In genomic region chr1:93844262-93845045, GRCh38 we compare ENCODE assay signal across 8 cellular contexts. TPM values are rescaled to one million over a fixed set of nuclear protein-coding genes. Genes with fewer than 3 reads are reported as not detected.
DNase-seq lines count a peak whose midpoint lies in the region; ATAC-seq and TF ChIP-seq lines count a peak whose summit lies in the region.

No MANE protein-coding gene starts in this region.

- no peaks in the 10 kb centered on the region for H3K79me2 ChIP-seq in smooth muscle cell (ENCODE audit: low read depth)

- H3K4me3 ChIP-seq in left ventricle myocardium inferior (no peak overlapping the region), Panc1 (ENCODE audit: low read depth in 2 of 2, low read length in 2 of 2) (no peak overlapping the region), smooth muscle cell (no peak overlapping the region), aorta (ENCODE audit: low read length in 2 of 2) (no peak overlapping the region)

- H2AFZ ChIP-seq in smooth muscle cell (ENCODE audit: low read depth) = no peak overlapping the region

- H3K27me3 ChIP-seq in left ventricle myocardium inferior (ENCODE audit: low read depth) = no peaks in the 10 kb centered on the region
- H3K27me3 ChIP-seq in Panc1 (ENCODE audit: control insufficient read depth, insufficient read depth, low read length) = no peaks in the 10 kb centered on the region
- H3K27me3 ChIP-seq in smooth muscle cell (ENCODE audit: low read depth) = no peaks in the 10 kb centered on the region
- H3K27me3 ChIP-seq in aorta (ENCODE audit: control insufficient read depth in 1 of 2, insufficient read depth in 2 of 2, low read length in 1 of 2) = no peaks in the 10 kb centered on the region

- H3K36me3 ChIP-seq in left ventricle myocardium inferior (peaks cover 4% of the 10 kb centered on the region), Panc1 (ENCODE audit: control insufficient read depth, insufficient read depth, low read length) (no peaks in the 10 kb centered on the region), smooth muscle cell (ENCODE audit: low read depth) (no peaks in the 10 kb centered on the region), aorta (ENCODE audit: control insufficient read depth in 1 of 2, insufficient read depth in 2 of 2, low read length in 1 of 2) (no peaks in the 10 kb centered on the region)

- no peak for DNase-seq in left ventricle myocardium inferior
- no peak for DNase-seq in Right ventricle myocardium inferior (ENCODE audit: missing footprints)
- peak; percentile 50 for DNase-seq in Panc1 (ENCODE audit: low read depth, low spot score)
- peak; percentile 92 for DNase-seq in amniotic epithelial cell (ENCODE audit: low read depth)
- DNase-seq in hippocampal formation (lab: John Stamatoyannopoulos, UW) = peak; percentile 6 to 89
- DNase-seq in smooth muscle cell (lab: John Stamatoyannopoulos, UW; ENCODE audit: unreplicated experiment) = no peak
- DNase-seq in aorta = no peak

- CTCF ChIA-PET in Panc1 (lab: Charles Lee) = interaction anchor here (0.6 to 1.9 kb wide), 10 partner anchors 30 to 393 kb away, joined by 3 to 13 read pairs (median 4); no protein-coding TSS in a partner anchor

- ATAC-seq in Right ventricle myocardium inferior = no peak
- no peak for ATAC-seq in Panc1
- ATAC-seq in aorta (ENCODE audit: low FRiP score) = no peak

- POLR2A ChIA-PET in Panc1 (lab: Charles Lee) = interaction anchor here (0.8 kb wide), 1 partner anchor 493 kb away, joined by 3 read pairs; no protein-coding TSS in a partner anchor

- H3K4me1 ChIP-seq in left ventricle myocardium inferior (peaks cover 40% of the 10 kb centered on the region), Panc1 (ENCODE audit: control insufficient read depth, insufficient read depth, low read length) (peaks cover 11% of the 10 kb centered on the region; the same call in 1 of the 2 replicates), smooth muscle cell (ENCODE audit: low read depth) (peaks cover 11% of the 10 kb centered on the region), aorta (ENCODE audit: control insufficient read depth in 1 of 2, insufficient read depth in 2 of 2, low read length in 2 of 2) (no peaks in the 10 kb centered on the region)

- peak overlapping the region; percentile 95 for H3K9ac ChIP-seq in smooth muscle cell (ENCODE audit: low read depth)

- in situ Hi-C loops in Panc1 (cut with HindIII; ENCODE audit: low pct_unique_long_range_greater_than_20kb, low sequenced_read_pairs) = no loop called here

- H3F3A ChIP-seq in smooth muscle cell (ENCODE audit: low read depth) = peaks cover 25% of the 10 kb centered on the region

- H3K27ac ChIP-seq in left ventricle myocardium inferior (replicated peaks) (peak overlapping the region; percentile 98), Panc1 (ENCODE audit: low read length) (0 out of 2 replicates have a peak overlapping the region, but pooled peaks have one; percentile 54), smooth muscle cell (ENCODE audit: low read depth) (peak overlapping the region; percentile 100), aorta (ENCODE audit: low read depth in 1 of 2, low read length in 2 of 2) (peak overlapping the region in 1 of 2 donors; percentile 16)

- H3K9me3 ChIP-seq in left ventricle myocardium inferior (replicated peaks) = no peaks in the 10 kb centered on the region
- H3K9me3 ChIP-seq in Panc1 (ENCODE audit: control insufficient read depth, insufficient read depth, low read depth, low read length) = no peaks in the 10 kb centered on the region
- no peaks in the 10 kb centered on the region for H3K9me3 ChIP-seq in smooth muscle cell (replicated peaks; ENCODE audit: low read depth)
- no peaks in the 10 kb centered on the region for H3K9me3 ChIP-seq in aorta (ENCODE audit: control insufficient read depth, low read length)

- no TSS peak for BruUV-seq in Panc1 (replicated peaks; lab: Mats Ljungman, UMichigan)

- 52% methylated on average over 8 of the region's 8 CpGs for WGBS in smooth muscle cell (ENCODE audit: low lambda C conversion rate)
- WGBS in aorta, 2 donors = 47 to 59% methylated on average over 8 of the region's 8 CpGs

- H3K4me2 ChIP-seq in smooth muscle cell = no peak overlapping the region

- intact Hi-C loops in left ventricle myocardium inferior (cut with micrococcal nuclease) = loop anchor here (10.0 kb wide), 1 partner anchor 410 kb away; no protein-coding TSS in a partner anchor
- intact Hi-C loops in Right ventricle myocardium inferior (cut with DNase I) = loop anchor here (2.0 to 5.0 kb wide), 3 partner anchors 216 to 540 kb away; partner anchors contain the start of gene DR1
- intact Hi-C loops in Panc1 (cut with micrococcal nuclease; ENCODE audit: unreplicated experiment) = loop anchor here (5.0 to 10.0 kb wide), 2 partner anchors 210 to 402 kb away; no protein-coding TSS in a partner anchor
- intact Hi-C loops in aorta (cut with DNase I) = loop anchor here (5.0 to 10.0 kb wide), 5 partner anchors 220 to 542 kb away; partner anchors contain the start of gene DR1 (in 1 of the 2)

- H4K20me1 ChIP-seq in smooth muscle cell (ENCODE audit: low read depth) = no peaks in the 10 kb centered on the region

- TF ChIP-seq CTCF in left ventricle myocardium inferior (IDR thresholded peaks at IDR 0.05; ENCODE audit: borderline replicate concordance) (peak; percentile 82), LNCAP (IDR thresholded peaks at IDR 0.05) (peak; percentile 84), Panc1 (IDR thresholded peaks at IDR 0.05) (peak; percentile 75), smooth muscle cell (IDR thresholded peaks at IDR 0.05; ENCODE audit: borderline replicate concordance, insufficient read depth, poor library complexity, severe bottlenecking) (peak; percentile 76)

RNA-seq across cellular contexts. Expression of gene DNTTIP2, which starts 34.6 kb away (rescaled TPM):
- total RNA-seq in left ventricle myocardium inferior = 40.0 TPM
- 34.8 TPM for total RNA-seq in Right ventricle myocardium inferior
- 50.3 TPM for total RNA-seq in Panc1 (2021; ENCODE audit: unreplicated experiment)
- polyA plus RNA-seq in Panc1 (2012; ENCODE audit: insufficient read length) = 29.8 TPM
- 42.7 and 51.0 TPM in 2 replicates for total RNA-seq in smooth muscle cell
- polyA plus RNA-seq in smooth muscle cell = 37.9 and 44.9 TPM in 2 replicates
- total RNA-seq in aorta = 10 to 100 TPM; 36.6 to 55.6 TPM
- 10 to 100 TPM; 30.8 to 46.3 TPM for polyA plus RNA-seq in aorta

Comparison
In these comparisons a context has a peak if more than half of its experiments do, and no peak if none do; other contexts are left out.
1. DNase-seq: peak in Panc1 (single experiment), amniotic epithelial cell (single experiment) and hippocampal formation (2 of 2); none in left ventricle myocardium inferior (single experiment), Right ventricle myocardium inferior (single experiment), smooth muscle cell (single experiment) and aorta (0 of 2).
2. Peak in every context shown above with its lines, with median percentiles within 50 percentile points of each other: CTCF ChIP-seq.